Comparison of ENCODE assay signal across 21 cellular contexts in genomic region chr10:53537508-53537907, GRCh38.
"Had no signal": no experiment of that assay in that cellular context is flagged by ENCODE, and none has a peak within 500 bp of the region (broad histone marks: within the 10 kb centered on the region; RNA-seq: fewer than 3 reads in every experiment).

No MANE protein-coding gene starts in this region.

- H3K4me3 Mint-ChIP-seq: activated B cell treated with CpG ODN at 0.5 μM for 24 hours; activated CD4-positive, alpha-beta memory T cell treated with anti-CD3 and anti-CD28 coated beads for 36 hours; activated naive CD8-positive, alpha-beta T cell treated with anti-CD3 and anti-CD28 coated beads, Interleukin-2, amount 50 U/mL, for 24 hours; dendritic cell treated with granulocyte-macrophage colony-stimulating factor and Interleukin-4, amounts not matched to agents 40 ng/mL and 50 ng/mL, for 4 days; naive thymus-derived CD4-positive, alpha-beta T cell; neural crest cell; T-helper 17 cell had no signal

- H3K4me1 ChIP-seq: gastroesophageal sphincter, testis, vagina had no signal

- ATAC-seq: activated naive CD8-positive, alpha-beta T cell treated with anti-CD3 and anti-CD28 coated beads, Interleukin-2, amount 50 U/mL, for 24 hours; gastroesophageal sphincter; naive thymus-derived CD4-positive, alpha-beta T cell; sciatic nerve; T-helper 17 cell had no signal

- H3K27me3 ChIP-seq: gastroesophageal sphincter, testis, vagina had no signal

- H3K27me3 Mint-ChIP-seq: activated B cell treated with CpG ODN at 0.5 μM for 24 hours; activated CD4-positive, alpha-beta memory T cell treated with anti-CD3 and anti-CD28 coated beads for 36 hours; activated naive CD8-positive, alpha-beta T cell treated with anti-CD3 and anti-CD28 coated beads, Interleukin-2, amount 50 U/mL, for 24 hours; dendritic cell treated with granulocyte-macrophage colony-stimulating factor and Interleukin-4, amounts not matched to agents 40 ng/mL and 50 ng/mL, for 4 days; naive thymus-derived CD4-positive, alpha-beta T cell; T-helper 17 cell had no signal

- H3K4me3 ChIP-seq: gastroesophageal sphincter, testis, vagina had no signal

- H3K4me1 Mint-ChIP-seq: activated B cell treated with CpG ODN at 0.5 μM for 24 hours; activated naive CD8-positive, alpha-beta T cell treated with anti-CD3 and anti-CD28 coated beads, Interleukin-2, amount 50 U/mL, for 24 hours; naive thymus-derived CD4-positive, alpha-beta T cell; neural crest cell; T-helper 17 cell had no signal

- H3K9me3 Mint-ChIP-seq: neural crest cell had no signal

- H3K27ac ChIP-seq: gastroesophageal sphincter, testis, vagina had no signal

- H3K36me3 ChIP-seq: gastroesophageal sphincter, vagina had no signal

- H3K9me3 ChIP-seq: gastroesophageal sphincter, testis, vagina had no signal

- DNase-seq: activated B cell treated with CpG ODN at 0.5 μM for 24 hours; activated CD4-positive, alpha-beta memory T cell treated with anti-CD3 and anti-CD28 coated beads for 36 hours; activated CD4-positive, alpha-beta T cell treated with anti-CD3 and anti-CD28 coated beads for 48 hours; activated effector memory CD4-positive, alpha-beta T cell treated with anti-CD3 and anti-CD28 coated beads, Interleukin-2, amount 50 U/mL, for 16 hours; activated naive CD4-positive, alpha-beta T cell treated with anti-CD3 and anti-CD28 coated beads, Interleukin-2, amount 50 U/mL, for 16 hours; activated naive CD8-positive, alpha-beta T cell treated with anti-CD3 and anti-CD28 coated beads, Interleukin-2, amount 50 U/mL, for 24 hours; activated T-cell treated with anti-CD3 and anti-CD28 coated beads for 4 hours; effector CD8-positive, alpha-beta T cell; head of caudate nucleus; naive thymus-derived CD4-positive, alpha-beta T cell; occipital lobe; stimulated activated CD4-positive, alpha-beta T cell treated with anti-CD3 and anti-CD28 coated beads, Interleukin-2, amount 100 ng/mL, for 48 hours; stimulated activated naive CD4-positive, alpha-beta T cell; T-helper 17 cell; testis; trophoblast cell had no signal

- H3K36me3 Mint-ChIP-seq: activated CD4-positive, alpha-beta memory T cell treated with anti-CD3 and anti-CD28 coated beads for 36 hours; naive thymus-derived CD4-positive, alpha-beta T cell had no signal

- H3K27ac Mint-ChIP-seq: activated B cell treated with CpG ODN at 0.5 μM for 24 hours; activated CD4-positive, alpha-beta memory T cell treated with anti-CD3 and anti-CD28 coated beads for 36 hours; activated naive CD8-positive, alpha-beta T cell treated with anti-CD3 and anti-CD28 coated beads, Interleukin-2, amount 50 U/mL, for 24 hours; dendritic cell treated with granulocyte-macrophage colony-stimulating factor and Interleukin-4, amounts not matched to agents 40 ng/mL and 50 ng/mL, for 4 days; naive thymus-derived CD4-positive, alpha-beta T cell; T-helper 17 cell had no signal
